1 cellular context compared by ENCODE assay signal in the genomic region with DNA sequence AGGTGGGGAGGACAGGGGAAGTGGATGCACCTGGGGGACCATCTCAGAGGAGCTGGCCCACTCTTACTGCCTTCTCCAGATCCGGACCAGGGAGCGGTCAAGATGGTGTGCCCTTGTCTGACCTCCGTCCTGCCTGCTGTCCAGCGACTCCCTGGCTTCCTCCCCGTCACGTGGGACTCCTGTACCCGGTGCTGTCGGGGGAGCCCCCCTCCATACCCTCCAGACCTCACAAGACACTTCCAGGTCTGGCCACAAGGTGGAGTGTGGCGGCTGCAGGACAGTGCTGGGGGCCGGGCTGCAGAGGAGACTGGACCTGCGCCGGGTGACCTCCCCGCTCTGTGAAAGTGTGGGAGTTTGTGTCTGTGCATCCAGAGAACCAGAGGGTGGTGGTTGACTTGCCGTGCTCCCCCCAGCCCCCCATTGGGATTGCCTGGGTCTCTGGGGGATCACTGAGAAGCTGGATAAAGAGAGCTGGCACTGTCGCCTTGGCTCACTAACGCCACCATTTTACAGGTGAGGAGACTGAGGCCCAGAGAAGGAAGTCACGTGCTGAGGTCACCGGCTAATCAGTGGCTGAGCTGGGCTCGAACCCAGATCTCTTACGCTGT.
TF ChIP-seq lines count a peak whose summit lies in the region.

No MANE protein-coding gene starts in this region.

TF ChIP-seq in HepG2, 621 proteins besides CTCF, POLR2A, EP300 and RAD21 (continued from another document and continues in another):
- TF ChIP-seq, protein P1, sequence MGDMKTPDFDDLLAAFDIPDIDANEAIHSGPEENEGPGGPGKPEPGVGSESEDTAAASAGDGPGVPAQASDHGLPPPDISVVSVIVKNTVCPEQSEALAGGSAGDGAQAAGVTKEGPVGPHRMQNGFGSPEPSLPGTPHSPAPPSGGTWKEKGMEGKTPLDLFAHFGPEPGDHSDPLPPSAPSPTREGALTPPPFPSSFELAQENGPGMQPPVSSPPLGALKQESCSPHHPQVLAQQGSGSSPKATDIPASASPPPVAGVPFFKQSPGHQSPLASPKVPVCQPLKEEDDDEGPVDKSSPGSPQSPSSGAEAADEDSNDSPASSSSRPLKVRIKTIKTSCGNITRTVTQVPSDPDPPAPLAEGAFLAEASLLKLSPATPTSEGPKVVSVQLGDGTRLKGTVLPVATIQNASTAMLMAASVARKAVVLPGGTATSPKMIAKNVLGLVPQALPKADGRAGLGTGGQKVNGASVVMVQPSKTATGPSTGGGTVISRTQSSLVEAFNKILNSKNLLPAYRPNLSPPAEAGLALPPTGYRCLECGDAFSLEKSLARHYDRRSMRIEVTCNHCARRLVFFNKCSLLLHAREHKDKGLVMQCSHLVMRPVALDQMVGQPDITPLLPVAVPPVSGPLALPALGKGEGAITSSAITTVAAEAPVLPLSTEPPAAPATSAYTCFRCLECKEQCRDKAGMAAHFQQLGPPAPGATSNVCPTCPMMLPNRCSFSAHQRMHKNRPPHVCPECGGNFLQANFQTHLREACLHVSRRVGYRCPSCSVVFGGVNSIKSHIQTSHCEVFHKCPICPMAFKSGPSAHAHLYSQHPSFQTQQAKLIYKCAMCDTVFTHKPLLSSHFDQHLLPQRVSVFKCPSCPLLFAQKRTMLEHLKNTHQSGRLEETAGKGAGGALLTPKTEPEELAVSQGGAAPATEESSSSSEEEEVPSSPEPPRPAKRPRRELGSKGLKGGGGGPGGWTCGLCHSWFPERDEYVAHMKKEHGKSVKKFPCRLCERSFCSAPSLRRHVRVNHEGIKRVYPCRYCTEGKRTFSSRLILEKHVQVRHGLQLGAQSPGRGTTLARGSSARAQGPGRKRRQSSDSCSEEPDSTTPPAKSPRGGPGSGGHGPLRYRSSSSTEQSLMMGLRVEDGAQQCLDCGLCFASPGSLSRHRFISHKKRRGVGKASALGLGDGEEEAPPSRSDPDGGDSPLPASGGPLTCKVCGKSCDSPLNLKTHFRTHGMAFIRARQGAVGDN (CRISPR knock-in tag; IDR thresholded peaks at IDR 0.05): peak; percentile 62
- TF ChIP-seq CC2D1A (CRISPR knock-in tag; IDR thresholded peaks at IDR 0.05) (no peak), NBN (conservative IDR thresholded peaks at IDR 0.05) (no peak), HDAC6 (IDR thresholded peaks at IDR 0.05; ENCODE audit: low read depth, low read length) (no peak), KDM2A (CRISPR knock-in tag; IDR thresholded peaks at IDR 0.05; ENCODE audit: borderline replicate concordance, low read depth) (peak; percentile 54; the same call in 1 of the 2 replicates), ZNF468 (CRISPR knock-in tag; IDR thresholded peaks at IDR 0.05) (no peak), NR2F6 (IDR thresholded peaks at IDR 0.05) (no peak), NR2F6 (CRISPR knock-in tag; IDR thresholded peaks at IDR 0.05) (no peak; the same call in 1 of the 2 replicates), ZNF274 (CRISPR knock-in tag; IDR thresholded peaks at IDR 0.05) (peak; percentile 37; the same call in 1 of the 2 replicates), ZNF776 (CRISPR knock-in tag; IDR thresholded peaks at IDR 0.05) (no peak), MXD4 (CRISPR knock-in tag; IDR thresholded peaks at IDR 0.05) (no peak), ZNF629 (CRISPR knock-in tag; conservative IDR thresholded peaks at IDR 0.05) (peak; percentile 97), MTF2 (CRISPR knock-in tag; IDR thresholded peaks at IDR 0.05; ENCODE audit: borderline replicate concordance) (peak; percentile 47; the same call in 1 of the 2 replicates), TARDBP (CRISPR knock-in tag; IDR thresholded peaks at IDR 0.05) (peak; percentile 32; the same call in 1 of the 2 replicates), RBAK (CRISPR knock-in tag; IDR thresholded peaks at IDR 0.05) (no peak), RXRA (CRISPR knock-in tag; IDR thresholded peaks at IDR 0.05) (peak; percentile 49; the same call in 1 of the 2 replicates), HNRNPLL (IDR thresholded peaks at IDR 0.05; ENCODE audit: low read depth, low read length, poor library complexity, severe bottlenecking) (peak; percentile 52), ZSCAN21 (CRISPR knock-in tag; IDR thresholded peaks at IDR 0.05; ENCODE audit: borderline replicate concordance) (no peak), ASH2L (IDR thresholded peaks at IDR 0.05; ENCODE audit: insufficient read length, low read depth, low read length) (no peak), SKI (IDR thresholded peaks at IDR 0.05; ENCODE audit: partially characterized antibody) (peak; percentile 32), HMG20B (CRISPR knock-in tag; conservative IDR thresholded peaks at IDR 0.05) (no peak), SMARCC2 (IDR thresholded peaks at IDR 0.05) (no peak)
- TF ChIP-seq, protein P2, sequence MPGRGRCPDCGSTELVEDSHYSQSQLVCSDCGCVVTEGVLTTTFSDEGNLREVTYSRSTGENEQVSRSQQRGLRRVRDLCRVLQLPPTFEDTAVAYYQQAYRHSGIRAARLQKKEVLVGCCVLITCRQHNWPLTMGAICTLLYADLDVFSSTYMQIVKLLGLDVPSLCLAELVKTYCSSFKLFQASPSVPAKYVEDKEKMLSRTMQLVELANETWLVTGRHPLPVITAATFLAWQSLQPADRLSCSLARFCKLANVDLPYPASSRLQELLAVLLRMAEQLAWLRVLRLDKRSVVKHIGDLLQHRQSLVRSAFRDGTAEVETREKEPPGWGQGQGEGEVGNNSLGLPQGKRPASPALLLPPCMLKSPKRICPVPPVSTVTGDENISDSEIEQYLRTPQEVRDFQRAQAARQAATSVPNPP (CRISPR knock-in tag; IDR thresholded peaks at IDR 0.05): no peak
- TF ChIP-seq, protein P3, sequence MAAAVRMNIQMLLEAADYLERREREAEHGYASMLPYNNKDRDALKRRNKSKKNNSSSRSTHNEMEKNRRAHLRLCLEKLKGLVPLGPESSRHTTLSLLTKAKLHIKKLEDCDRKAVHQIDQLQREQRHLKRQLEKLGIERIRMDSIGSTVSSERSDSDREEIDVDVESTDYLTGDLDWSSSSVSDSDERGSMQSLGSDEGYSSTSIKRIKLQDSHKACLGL (CRISPR knock-in tag; IDR thresholded peaks at IDR 0.05): no peak
- TF ChIP-seq, protein P4, sequence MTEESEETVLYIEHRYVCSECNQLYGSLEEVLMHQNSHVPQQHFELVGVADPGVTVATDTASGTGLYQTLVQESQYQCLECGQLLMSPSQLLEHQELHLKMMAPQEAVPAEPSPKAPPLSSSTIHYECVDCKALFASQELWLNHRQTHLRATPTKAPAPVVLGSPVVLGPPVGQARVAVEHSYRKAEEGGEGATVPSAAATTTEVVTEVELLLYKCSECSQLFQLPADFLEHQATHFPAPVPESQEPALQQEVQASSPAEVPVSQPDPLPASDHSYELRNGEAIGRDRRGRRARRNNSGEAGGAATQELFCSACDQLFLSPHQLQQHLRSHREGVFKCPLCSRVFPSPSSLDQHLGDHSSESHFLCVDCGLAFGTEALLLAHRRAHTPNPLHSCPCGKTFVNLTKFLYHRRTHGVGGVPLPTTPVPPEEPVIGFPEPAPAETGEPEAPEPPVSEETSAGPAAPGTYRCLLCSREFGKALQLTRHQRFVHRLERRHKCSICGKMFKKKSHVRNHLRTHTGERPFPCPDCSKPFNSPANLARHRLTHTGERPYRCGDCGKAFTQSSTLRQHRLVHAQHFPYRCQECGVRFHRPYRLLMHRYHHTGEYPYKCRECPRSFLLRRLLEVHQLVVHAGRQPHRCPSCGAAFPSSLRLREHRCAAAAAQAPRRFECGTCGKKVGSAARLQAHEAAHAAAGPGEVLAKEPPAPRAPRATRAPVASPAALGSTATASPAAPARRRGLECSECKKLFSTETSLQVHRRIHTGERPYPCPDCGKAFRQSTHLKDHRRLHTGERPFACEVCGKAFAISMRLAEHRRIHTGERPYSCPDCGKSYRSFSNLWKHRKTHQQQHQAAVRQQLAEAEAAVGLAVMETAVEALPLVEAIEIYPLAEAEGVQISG (CRISPR knock-in tag; IDR thresholded peaks at IDR 0.05): no peak
- TF ChIP-seq, protein P5, sequence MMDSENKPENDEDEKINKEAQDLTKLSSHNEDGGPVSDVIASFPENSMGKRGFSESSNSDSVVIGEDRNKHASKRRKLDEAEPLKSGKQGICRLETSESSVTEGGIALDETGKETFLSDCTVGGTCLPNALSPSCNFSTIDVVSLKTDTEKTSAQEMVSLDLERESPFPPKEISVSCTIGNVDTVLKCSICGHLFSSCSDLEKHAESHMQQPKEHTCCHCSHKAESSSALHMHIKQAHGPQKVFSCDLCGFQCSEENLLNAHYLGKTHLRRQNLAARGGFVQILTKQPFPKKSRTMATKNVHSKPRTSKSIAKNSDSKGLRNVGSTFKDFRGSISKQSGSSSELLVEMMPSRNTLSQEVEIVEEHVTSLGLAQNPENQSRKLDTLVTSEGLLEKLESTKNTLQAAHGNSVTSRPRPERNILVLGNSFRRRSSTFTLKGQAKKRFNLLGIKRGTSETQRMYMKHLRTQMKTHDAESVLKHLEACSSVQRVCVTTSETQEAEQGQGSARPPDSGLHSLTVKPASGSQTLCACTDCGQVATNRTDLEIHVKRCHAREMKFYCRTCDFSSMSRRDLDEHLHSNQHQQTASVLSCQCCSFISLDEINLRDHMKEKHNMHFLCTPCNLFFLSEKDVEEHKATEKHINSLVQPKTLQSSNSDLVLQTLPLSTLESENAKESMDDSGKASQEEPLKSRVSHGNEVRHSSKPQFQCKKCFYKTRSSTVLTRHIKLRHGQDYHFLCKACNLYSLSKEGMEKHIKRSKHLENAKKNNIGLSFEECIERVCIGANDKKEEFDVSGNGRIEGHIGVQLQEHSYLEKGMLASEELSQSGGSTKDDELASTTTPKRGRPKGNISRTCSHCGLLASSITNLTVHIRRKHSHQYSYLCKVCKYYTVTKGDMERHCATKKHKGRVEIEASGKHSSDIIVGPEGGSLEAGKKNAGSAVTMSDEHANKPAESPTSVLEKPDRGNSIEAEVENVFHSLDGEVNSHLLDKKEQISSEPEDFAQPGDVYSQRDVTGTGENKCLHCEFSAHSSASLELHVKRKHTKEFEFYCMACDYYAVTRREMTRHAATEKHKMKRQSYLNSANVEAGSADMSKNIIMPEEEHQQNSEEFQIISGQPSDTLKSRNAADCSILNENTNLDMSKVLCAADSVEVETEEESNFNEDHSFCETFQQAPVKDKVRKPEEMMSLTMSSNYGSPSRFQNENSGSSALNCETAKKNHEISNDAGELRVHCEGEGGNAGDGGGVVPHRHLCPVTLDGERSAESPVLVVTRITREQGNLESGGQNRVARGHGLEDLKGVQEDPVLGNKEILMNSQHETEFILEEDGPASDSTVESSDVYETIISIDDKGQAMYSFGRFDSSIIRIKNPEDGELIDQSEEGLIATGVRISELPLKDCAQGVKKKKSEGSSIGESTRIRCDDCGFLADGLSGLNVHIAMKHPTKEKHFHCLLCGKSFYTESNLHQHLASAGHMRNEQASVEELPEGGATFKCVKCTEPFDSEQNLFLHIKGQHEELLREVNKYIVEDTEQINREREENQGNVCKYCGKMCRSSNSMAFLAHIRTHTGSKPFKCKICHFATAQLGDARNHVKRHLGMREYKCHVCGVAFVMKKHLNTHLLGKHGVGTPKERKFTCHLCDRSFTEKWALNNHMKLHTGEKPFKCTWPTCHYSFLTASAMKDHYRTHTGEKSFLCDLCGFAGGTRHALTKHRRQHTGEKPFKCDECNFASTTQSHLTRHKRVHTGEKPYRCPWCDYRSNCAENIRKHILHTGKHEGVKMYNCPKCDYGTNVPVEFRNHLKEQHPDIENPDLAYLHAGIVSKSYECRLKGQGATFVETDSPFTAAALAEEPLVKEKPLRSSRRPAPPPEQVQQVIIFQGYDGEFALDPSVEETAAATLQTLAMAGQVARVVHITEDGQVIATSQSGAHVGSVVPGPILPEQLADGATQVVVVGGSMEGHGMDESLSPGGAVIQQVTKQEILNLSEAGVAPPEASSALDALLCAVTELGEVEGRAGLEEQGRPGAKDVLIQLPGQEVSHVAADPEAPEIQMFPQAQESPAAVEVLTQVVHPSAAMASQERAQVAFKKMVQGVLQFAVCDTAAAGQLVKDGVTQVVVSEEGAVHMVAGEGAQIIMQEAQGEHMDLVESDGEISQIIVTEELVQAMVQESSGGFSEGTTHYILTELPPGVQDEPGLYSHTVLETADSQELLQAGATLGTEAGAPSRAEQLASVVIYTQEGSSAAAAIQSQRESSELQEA (CRISPR knock-in tag; IDR thresholded peaks at IDR 0.05; ENCODE audit: not compliant biosample characterization): no peak
- TF ChIP-seq, protein P6, sequence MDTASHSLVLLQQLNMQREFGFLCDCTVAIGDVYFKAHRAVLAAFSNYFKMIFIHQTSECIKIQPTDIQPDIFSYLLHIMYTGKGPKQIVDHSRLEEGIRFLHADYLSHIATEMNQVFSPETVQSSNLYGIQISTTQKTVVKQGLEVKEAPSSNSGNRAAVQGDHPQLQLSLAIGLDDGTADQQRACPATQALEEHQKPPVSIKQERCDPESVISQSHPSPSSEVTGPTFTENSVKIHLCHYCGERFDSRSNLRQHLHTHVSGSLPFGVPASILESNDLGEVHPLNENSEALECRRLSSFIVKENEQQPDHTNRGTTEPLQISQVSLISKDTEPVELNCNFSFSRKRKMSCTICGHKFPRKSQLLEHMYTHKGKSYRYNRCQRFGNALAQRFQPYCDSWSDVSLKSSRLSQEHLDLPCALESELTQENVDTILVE (CRISPR knock-in tag; IDR thresholded peaks at IDR 0.05): no peak
- TF ChIP-seq, protein P7, sequence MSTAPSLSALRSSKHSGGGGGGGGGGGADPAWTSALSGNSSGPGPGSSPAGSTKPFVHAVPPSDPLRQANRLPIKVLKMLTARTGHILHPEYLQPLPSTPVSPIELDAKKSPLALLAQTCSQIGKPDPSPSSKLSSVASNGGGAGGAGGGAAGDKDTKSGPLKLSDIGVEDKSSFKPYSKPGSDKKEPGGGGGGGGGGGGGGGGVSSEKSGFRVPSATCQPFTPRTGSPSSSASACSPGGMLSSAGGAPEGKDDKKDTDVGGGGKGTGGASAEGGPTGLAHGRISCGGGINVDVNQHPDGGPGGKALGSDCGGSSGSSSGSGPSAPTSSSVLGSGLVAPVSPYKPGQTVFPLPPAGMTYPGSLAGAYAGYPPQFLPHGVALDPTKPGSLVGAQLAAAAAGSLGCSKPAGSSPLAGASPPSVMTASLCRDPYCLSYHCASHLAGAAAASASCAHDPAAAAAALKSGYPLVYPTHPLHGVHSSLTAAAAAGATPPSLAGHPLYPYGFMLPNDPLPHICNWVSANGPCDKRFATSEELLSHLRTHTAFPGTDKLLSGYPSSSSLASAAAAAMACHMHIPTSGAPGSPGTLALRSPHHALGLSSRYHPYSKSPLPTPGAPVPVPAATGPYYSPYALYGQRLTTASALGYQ (CRISPR knock-in tag; IDR thresholded peaks at IDR 0.05): no peak
- TF ChIP-seq, protein P8, sequence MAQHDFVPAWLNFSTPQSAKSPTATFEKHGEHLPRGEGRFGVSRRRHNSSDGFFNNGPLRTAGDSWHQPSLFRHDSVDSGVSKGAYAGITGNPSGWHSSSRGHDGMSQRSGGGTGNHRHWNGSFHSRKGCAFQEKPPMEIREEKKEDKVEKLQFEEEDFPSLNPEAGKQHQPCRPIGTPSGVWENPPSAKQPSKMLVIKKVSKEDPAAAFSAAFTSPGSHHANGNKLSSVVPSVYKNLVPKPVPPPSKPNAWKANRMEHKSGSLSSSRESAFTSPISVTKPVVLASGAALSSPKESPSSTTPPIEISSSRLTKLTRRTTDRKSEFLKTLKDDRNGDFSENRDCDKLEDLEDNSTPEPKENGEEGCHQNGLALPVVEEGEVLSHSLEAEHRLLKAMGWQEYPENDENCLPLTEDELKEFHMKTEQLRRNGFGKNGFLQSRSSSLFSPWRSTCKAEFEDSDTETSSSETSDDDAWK (CRISPR knock-in tag; IDR thresholded peaks at IDR 0.05): no peak
- TF ChIP-seq, protein P9, sequence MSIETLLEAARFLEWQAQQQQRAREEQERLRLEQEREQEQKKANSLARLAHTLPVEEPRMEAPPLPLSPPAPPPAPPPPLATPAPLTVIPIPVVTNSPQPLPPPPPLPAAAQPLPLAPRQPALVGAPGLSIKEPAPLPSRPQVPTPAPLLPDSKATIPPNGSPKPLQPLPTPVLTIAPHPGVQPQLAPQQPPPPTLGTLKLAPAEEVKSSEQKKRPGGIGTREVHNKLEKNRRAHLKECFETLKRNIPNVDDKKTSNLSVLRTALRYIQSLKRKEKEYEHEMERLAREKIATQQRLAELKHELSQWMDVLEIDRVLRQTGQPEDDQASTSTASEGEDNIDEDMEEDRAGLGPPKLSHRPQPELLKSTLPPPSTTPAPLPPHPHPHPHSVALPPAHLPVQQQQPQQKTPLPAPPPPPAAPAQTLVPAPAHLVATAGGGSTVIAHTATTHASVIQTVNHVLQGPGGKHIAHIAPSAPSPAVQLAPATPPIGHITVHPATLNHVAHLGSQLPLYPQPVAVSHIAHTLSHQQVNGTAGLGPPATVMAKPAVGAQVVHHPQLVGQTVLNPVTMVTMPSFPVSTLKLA (IDR thresholded peaks at IDR 0.05): no peak
